ENCODE assay signal across 8 cellular contexts in the genomic region with DNA sequence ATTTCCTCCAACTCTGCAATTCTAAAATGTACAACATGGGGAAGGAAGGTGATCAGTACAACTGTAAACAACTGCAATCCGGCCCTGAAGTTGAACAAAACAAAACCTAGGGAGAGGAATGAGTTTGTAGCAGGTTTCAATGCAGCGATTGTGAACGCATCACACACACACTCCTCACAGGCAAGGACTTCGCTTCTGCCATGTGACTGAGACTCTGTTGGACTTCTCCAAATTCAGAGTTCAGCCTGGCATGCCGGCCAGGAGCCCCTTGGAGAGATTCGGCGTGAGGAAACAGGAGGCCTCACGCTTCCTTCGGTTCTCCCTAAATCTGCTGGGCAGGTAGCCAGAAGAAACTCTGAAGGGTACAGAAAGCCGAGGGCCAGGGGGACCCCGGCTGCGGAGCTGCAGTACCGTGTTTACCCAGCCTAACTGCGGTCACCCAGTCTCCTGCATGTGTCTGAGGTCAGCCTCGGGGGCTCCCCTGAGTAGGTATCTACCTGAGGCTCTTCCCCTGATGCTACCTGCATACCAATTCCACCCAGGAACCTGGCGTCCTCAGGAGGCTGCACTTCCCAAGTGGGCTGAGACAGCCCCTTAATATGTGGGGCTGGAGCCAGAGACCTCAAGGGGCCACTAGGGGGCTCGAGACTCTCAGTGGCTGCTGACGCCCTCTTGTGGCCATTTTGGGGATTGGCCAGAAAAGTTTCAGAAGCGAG. TPM values are rescaled to one million over a fixed set of nuclear protein-coding genes. Genes with fewer than 3 reads are reported as not detected.
DNase-seq lines count a peak whose midpoint lies in the region; ATAC-seq and TF ChIP-seq lines count a peak whose summit lies in the region.

No MANE protein-coding gene starts in this region.

- no peak overlapping the region for H3K14ac ChIP-seq in trophoblast cell (ENCODE audit: low read length)

- no peak overlapping the region for H2BK120ac ChIP-seq in trophoblast cell (ENCODE audit: insufficient read depth, low read length, poor library complexity)

- WGBS in trophoblast cell (ENCODE audit: extremely low coverage, insufficient coverage, insufficient read length), result no CpG with 5 or more reads among the region's 19 CpGs
- 15% methylated on average over 19 of the region's 19 CpGs for WGBS in thymus

- H3K18ac ChIP-seq in trophoblast cell (ENCODE audit: low read length), result no peak overlapping the region

- no peak overlapping the region for H2AK5ac ChIP-seq in trophoblast cell (ENCODE audit: low read length)

- no peak overlapping the region for H3K9ac ChIP-seq in SK-N-MC (ENCODE audit: insufficient read length)
- H3K9ac ChIP-seq in trophoblast cell (ENCODE audit: low read length), result no peak overlapping the region

- peak overlapping the region; percentile 6 for H2AFZ ChIP-seq in trophoblast cell (ENCODE audit: insufficient read depth, low read length, poor library complexity)

- no peaks in the 10 kb centered on the region for H3K36me3 Mint-ChIP-seq in activated naive CD4-positive, alpha-beta T cell treated with anti-CD3 and anti-CD28 coated beads, Interleukin-2, amount 10 ng/mL, durations not matched to agents 7 days and 5 days

- peaks cover 15% of the 10 kb centered on the region for H3K4me1 ChIP-seq in BE2C
- peaks cover 20 to 29% of the 10 kb centered on the region in 2 experiments for H3K4me1 ChIP-seq in trophoblast cell (ENCODE audit: control insufficient read depth in 1 of 2, insufficient read depth in 2 of 2, low read length in 2 of 2)
- peaks cover 23% of the 10 kb centered on the region for H3K4me1 ChIP-seq in thymus (ENCODE audit: control insufficient read depth, insufficient read depth, low read length)

- peak overlapping the region; percentile 38 for H3K4me3 Mint-ChIP-seq in activated naive CD4-positive, alpha-beta T cell treated with anti-CD3 and anti-CD28 coated beads, Interleukin-2, amount 10 ng/mL, durations not matched to agents 7 days and 5 days

- peaks cover 27% of the 10 kb centered on the region for H3K27me3 Mint-ChIP-seq in activated naive CD4-positive, alpha-beta T cell treated with anti-CD3 and anti-CD28 coated beads, Interleukin-2, amount 10 ng/mL, durations not matched to agents 7 days and 5 days

- peak overlapping the region; percentile 27 for H4K12ac ChIP-seq in trophoblast cell (ENCODE audit: low read depth, low read length)

- peaks cover 6% of the 10 kb centered on the region for H3K79me1 ChIP-seq in trophoblast cell (ENCODE audit: low read length)

- H3K27me3 ChIP-seq in BE2C (no peaks in the 10 kb centered on the region), trophoblast cell (ENCODE audit: insufficient read depth, low read length) (no peaks in the 10 kb centered on the region), thymus (ENCODE audit: control insufficient read depth, insufficient read depth) (no peaks in the 10 kb centered on the region)

- H3K4ac ChIP-seq in trophoblast cell (ENCODE audit: low read depth, low read length), result no peak overlapping the region

- no peaks in the 10 kb centered on the region for H3K9me3 Mint-ChIP-seq in activated naive CD4-positive, alpha-beta T cell treated with anti-CD3 and anti-CD28 coated beads, Interleukin-2, amount 10 ng/mL, durations not matched to agents 7 days and 5 days

- H3K27ac Mint-ChIP-seq in activated naive CD4-positive, alpha-beta T cell treated with anti-CD3 and anti-CD28 coated beads, Interleukin-2, amount 10 ng/mL, durations not matched to agents 7 days and 5 days, result peak overlapping the region; percentile 37

- no peak overlapping the region for H3K4me3 ChIP-seq in BE2C (ENCODE audit: low read depth, low read length)
- peak overlapping the region; percentile 31; the same call in 1 of the 2 replicates for H3K4me3 ChIP-seq in SK-N-MC
- H3K4me3 ChIP-seq in trophoblast cell (ENCODE audit: low read depth, low read length), result no peak overlapping the region
- H3K4me3 ChIP-seq in thymus (ENCODE audit: low read length), result peak overlapping the region; percentile 41

- H3K4me1 Mint-ChIP-seq in activated naive CD4-positive, alpha-beta T cell treated with anti-CD3 and anti-CD28 coated beads, Interleukin-2, amount 10 ng/mL, durations not matched to agents 7 days and 5 days, result peaks cover 44% of the 10 kb centered on the region

- H3K27ac ChIP-seq in SK-N-MC (no peak overlapping the region), trophoblast cell (ENCODE audit: low read depth, low read length) (no peak overlapping the region), thymus (ENCODE audit: low read depth) (peak overlapping the region; percentile 61)

- H3K4me2 ChIP-seq in trophoblast cell (ENCODE audit: low read length), result no peak overlapping the region

- peak; percentile 100 for TF ChIP-seq CTCF in BE2C (IDR thresholded peaks at IDR 0.05; ENCODE audit: low read depth, low read length)

- peak overlapping the region; percentile 46 for H4K8ac ChIP-seq in trophoblast cell (ENCODE audit: low read depth, low read length)

- H3K9me3 ChIP-seq in BE2C (no peaks in the 10 kb centered on the region), SK-N-MC (ENCODE audit: low read depth, low read length) (no peaks in the 10 kb centered on the region), trophoblast cell (ENCODE audit: insufficient read depth, low read depth, low read length) (no peaks in the 10 kb centered on the region), thymus (ENCODE audit: control insufficient read depth) (no peaks in the 10 kb centered on the region)

- peak overlapping the region; percentile 47 for H2BK12ac ChIP-seq in trophoblast cell (ENCODE audit: low read length)

- DNase-seq in BE2C (peak; percentile 86), MV-4-11 (lab: John Stamatoyannopoulos, UW) (peak; percentile 80), SK-N-MC (ENCODE audit: low read depth, low spot score) (peak; percentile 64), glomerular visceral epithelial cell (ENCODE audit: extremely low spot score) (peak; percentile 91), trophoblast cell (peak; percentile 94 to 99)
- peak; percentile 94 for DNase-seq in activated naive CD4-positive, alpha-beta T cell treated with anti-CD3 and anti-CD28 coated beads, Interleukin-2, amount 10 ng/mL, durations not matched to agents 7 days and 5 days

- no peak overlapping the region for H2BK5ac ChIP-seq in trophoblast cell (ENCODE audit: low read depth, low read length, poor library complexity)

- ATAC-seq in GM21360 (IDR thresholded peaks at IDR 0.05; ENCODE audit: unreplicated experiment), result peak; percentile 44

- CTCF ChIA-PET in activated naive CD4-positive, alpha-beta T cell treated with anti-CD3 and anti-CD28 coated beads, Interleukin-2, amount 10 ng/mL, durations not matched to agents 7 days and 5 days (lab: Charles Lee), result interaction anchor here (0.9 to 7.6 kb wide), 9 partner anchors 9 to 725 kb away, joined by 3 to 89 read pairs (median 5); a partner anchor contains a TSS

- H3K36me3 ChIP-seq in BE2C (no peaks in the 10 kb centered on the region), SK-N-MC (ENCODE audit: insufficient read depth, low read length) (no peaks in the 10 kb centered on the region), trophoblast cell (ENCODE audit: control insufficient read depth in 1 of 2, insufficient read depth in 2 of 2, low read length in 2 of 2) (no peaks in the 10 kb centered on the region), thymus (ENCODE audit: control insufficient read depth, insufficient read depth) (no peaks in the 10 kb centered on the region)

- H4K91ac ChIP-seq in trophoblast cell (ENCODE audit: low read depth, low read length), result no peak overlapping the region

- H3K23ac ChIP-seq in trophoblast cell (ENCODE audit: low read length), result no peak overlapping the region

- peaks cover under 1% of the 10 kb centered on the region for H3K79me2 ChIP-seq in trophoblast cell (ENCODE audit: control insufficient read depth, insufficient read depth, low read length, poor library complexity)

RNA-seq across cellular contexts. Expression of a gene that starts 2.9 kb away (rescaled TPM):
- 1.2 TPM for polyA plus RNA-seq in BE2C (2012; ENCODE audit: insufficient read depth, insufficient read length, low read depth)
- polyA plus RNA-seq in trophoblast cell (2013), result 2.4 and 2.7 TPM in 2 replicates
- polyA plus RNA-seq in thymus, result 2.1 TPM

RNA-seq across cellular contexts. Expression of a gene that starts 4.5 kb away (rescaled TPM):
- 174 TPM for polyA plus RNA-seq in BE2C (2012; ENCODE audit: insufficient read depth, insufficient read length, low read depth)
- polyA plus RNA-seq in trophoblast cell (2013), result 83.6 and 85.3 TPM in 2 replicates
- 76.3 TPM for polyA plus RNA-seq in thymus

RNA-seq across cellular contexts. Expression of a gene that starts 27.5 kb away (rescaled TPM):
- 11.1 TPM for polyA plus RNA-seq in BE2C (2012; ENCODE audit: insufficient read depth, insufficient read length, low read depth)
- polyA plus RNA-seq in trophoblast cell (2013), result 2.8 and 3.1 TPM in 2 replicates
- 4.8 TPM for polyA plus RNA-seq in thymus

RNA-seq across cellular contexts. Expression of a gene that starts 29.1 kb away (rescaled TPM):
- 19.6 TPM for polyA plus RNA-seq in BE2C (2012; ENCODE audit: insufficient read depth, insufficient read length, low read depth)
- 16.3 and 16.9 TPM in 2 replicates for polyA plus RNA-seq in trophoblast cell (2013)
- 16.7 TPM for polyA plus RNA-seq in thymus

RNA-seq across cellular contexts. Expression of a gene that starts 53.0 kb away (rescaled TPM):
- 88.7 TPM for polyA plus RNA-seq in BE2C (2012; ENCODE audit: insufficient read depth, insufficient read length, low read depth)
- 21.2 and 23.1 TPM in 2 replicates for polyA plus RNA-seq in trophoblast cell (2013)
- 25.9 TPM for polyA plus RNA-seq in thymus

Comparison
In these comparisons a context has a peak if more than half of its experiments do, and no peak if none do; other contexts are left out.
1. H3K4me3 ChIP-seq: peak in SK-N-MC (single experiment) and thymus (single experiment); none in BE2C (single experiment) and trophoblast cell (single experiment).
2. Peak in every context shown above with its lines, with median percentiles within 50 percentile points of each other: DNase-seq.